ENCODE assay signal across 1 cellular context in genomic region chr9:79571309-79572031, GRCh38.
TF ChIP-seq lines count a peak whose summit lies in the region.

TSS of gene TLE4 (plus strand) at chr9:79571965. CDS start at chr9:79572791, 826 bp downstream.

TF ChIP-seq in K562, 482 proteins besides CTCF, POLR2A, EP300 and RAD21 (continued from another document and continues in another):
- TF ChIP-seq ZBTB26 (CRISPR knock-in tag; IDR thresholded peaks at IDR 0.05) (no peak), TCF7L2 (IDR thresholded peaks at IDR 0.05; ENCODE audit: low read depth, low read length) (no peak), NCOA2 (IDR thresholded peaks at IDR 0.05; ENCODE audit: partially characterized antibody in 2 of 2) (no peak), HDAC6 (IDR thresholded peaks at IDR 0.05; ENCODE audit: low read depth, low read length) (no peak), ZNF77 (CRISPR knock-in tag; IDR thresholded peaks at IDR 0.05) (no peak), RBM39 (optimal IDR thresholded peaks at IDR 0.05; ENCODE audit: low read depth, low read length) (no peak), HCFC1 (IDR thresholded peaks at IDR 0.05; ENCODE audit: low read depth, low read length) (peak; percentile 86), POLR2G (IDR thresholded peaks at IDR 0.05; ENCODE audit: low read depth, low read length) (peak; percentile 68), NFIC (IDR thresholded peaks at IDR 0.05) (no peak), ZNF143 (CRISPR knock-in tag; IDR thresholded peaks at IDR 0.05) (peak; percentile 85), DMBX1 (CRISPR knock-in tag; IDR thresholded peaks at IDR 0.05; ENCODE audit: borderline replicate concordance) (no peak), ZNF717 (CRISPR knock-in tag; IDR thresholded peaks at IDR 0.05) (no peak), PHF21A (IDR thresholded peaks at IDR 0.05; ENCODE audit: borderline replicate concordance, low read depth) (no peak), TFE3 (CRISPR knock-in tag; IDR thresholded peaks at IDR 0.05) (no peak), CUX1 (CRISPR knock-in tag; IDR thresholded peaks at IDR 0.05) (no peak), LEF1 (IDR thresholded peaks at IDR 0.05) (no peak), ZNF121 (CRISPR knock-in tag; conservative IDR thresholded peaks at IDR 0.05) (no peak), SIN3A (IDR thresholded peaks at IDR 0.05; ENCODE audit: borderline replicate concordance in 2 of 2, control insufficient read depth in 1 of 2, low read depth in 2 of 2, low read length in 2 of 2) (no peak), ASH1L (IDR thresholded peaks at IDR 0.05; ENCODE audit: borderline replicate concordance, low read depth, partially characterized antibody) (no peak), STAT5A (IDR thresholded peaks at IDR 0.05; ENCODE audit: borderline replicate concordance, low read length) (no peak), CTCFL (IDR thresholded peaks at IDR 0.05; ENCODE audit: borderline replicate concordance, insufficient read depth, low read depth, low read length, poor library complexity, severe bottlenecking) (no peak), ZNF134 (CRISPR knock-in tag; conservative IDR thresholded peaks at IDR 0.05) (no peak), CREB1 (IDR thresholded peaks at IDR 0.05) (peak; percentile 57; the same call in 1 of the 2 replicates), CREB1 (CRISPR knock-in tag; IDR thresholded peaks at IDR 0.05) (peak; percentile 67), TGIF2 (CRISPR knock-in tag; IDR thresholded peaks at IDR 0.05) (no peak), HLTF (IDR thresholded peaks at IDR 0.05) (no peak), NFYB (IDR thresholded peaks at IDR 0.05; ENCODE audit: extremely low read depth, insufficient read length) (peak; percentile 76), ZNF518B (CRISPR knock-in tag; IDR thresholded peaks at IDR 0.05) (no peak), CBX2 (IDR thresholded peaks at IDR 0.05; ENCODE audit: insufficient read depth, low read length, poor library complexity, severe bottlenecking) (no peak), SLC30A9 (CRISPR knock-in tag; IDR thresholded peaks at IDR 0.05) (no peak), ZKSCAN1 (IDR thresholded peaks at IDR 0.05; ENCODE audit: low read depth, low read length) (no peak), CBX5 (IDR thresholded peaks at IDR 0.05; ENCODE audit: borderline replicate concordance, low read depth) (no peak), POLR2AphosphoS5 (IDR thresholded peaks at IDR 0.05; ENCODE audit: control insufficient read depth, insufficient read depth, low read depth, low read length) (peak; percentile 74; the same call in 1 of the 2 replicates), ID3 (CRISPR knock-in tag; IDR thresholded peaks at IDR 0.05) (no peak), ID3 (tag; IDR thresholded peaks at IDR 0.05) (no peak), TEAD4 (IDR thresholded peaks at IDR 0.05; ENCODE audit: low read length) (no peak), TEAD4 (CRISPR knock-in tag; IDR thresholded peaks at IDR 0.05; ENCODE audit: borderline replicate concordance) (no peak), CCNT2 (IDR thresholded peaks at IDR 0.05; ENCODE audit: borderline replicate concordance, extremely low read depth, insufficient read length, low read depth, low read length) (no peak), SMAD3 (CRISPR knock-in tag; conservative IDR thresholded peaks at IDR 0.05) (no peak), TRIM24 (IDR thresholded peaks at IDR 0.05) (no peak)
- TF ChIP-seq, protein P1, sequence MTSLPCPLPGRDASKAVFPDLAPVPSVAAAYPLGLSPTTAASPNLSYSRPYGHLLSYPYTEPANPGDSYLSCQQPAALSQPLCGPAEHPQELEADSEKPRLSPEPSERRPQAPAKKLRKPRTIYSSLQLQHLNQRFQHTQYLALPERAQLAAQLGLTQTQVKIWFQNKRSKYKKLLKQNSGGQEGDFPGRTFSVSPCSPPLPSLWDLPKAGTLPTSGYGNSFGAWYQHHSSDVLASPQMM (CRISPR knock-in tag; IDR thresholded peaks at IDR 0.05) = no peak
- TF ChIP-seq, protein P2, sequence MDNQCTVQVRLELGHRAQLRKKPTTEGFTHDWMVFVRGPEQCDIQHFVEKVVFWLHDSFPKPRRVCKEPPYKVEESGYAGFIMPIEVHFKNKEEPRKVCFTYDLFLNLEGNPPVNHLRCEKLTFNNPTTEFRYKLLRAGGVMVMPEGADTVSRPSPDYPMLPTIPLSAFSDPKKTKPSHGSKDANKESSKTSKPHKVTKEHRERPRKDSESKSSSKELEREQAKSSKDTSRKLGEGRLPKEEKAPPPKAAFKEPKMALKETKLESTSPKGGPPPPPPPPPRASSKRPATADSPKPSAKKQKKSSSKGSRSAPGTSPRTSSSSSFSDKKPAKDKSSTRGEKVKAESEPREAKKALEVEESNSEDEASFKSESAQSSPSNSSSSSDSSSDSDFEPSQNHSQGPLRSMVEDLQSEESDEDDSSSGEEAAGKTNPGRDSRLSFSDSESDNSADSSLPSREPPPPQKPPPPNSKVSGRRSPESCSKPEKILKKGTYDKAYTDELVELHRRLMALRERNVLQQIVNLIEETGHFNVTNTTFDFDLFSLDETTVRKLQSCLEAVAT (IDR thresholded peaks at IDR 0.05) = no peak
- TF ChIP-seq, protein P3, sequence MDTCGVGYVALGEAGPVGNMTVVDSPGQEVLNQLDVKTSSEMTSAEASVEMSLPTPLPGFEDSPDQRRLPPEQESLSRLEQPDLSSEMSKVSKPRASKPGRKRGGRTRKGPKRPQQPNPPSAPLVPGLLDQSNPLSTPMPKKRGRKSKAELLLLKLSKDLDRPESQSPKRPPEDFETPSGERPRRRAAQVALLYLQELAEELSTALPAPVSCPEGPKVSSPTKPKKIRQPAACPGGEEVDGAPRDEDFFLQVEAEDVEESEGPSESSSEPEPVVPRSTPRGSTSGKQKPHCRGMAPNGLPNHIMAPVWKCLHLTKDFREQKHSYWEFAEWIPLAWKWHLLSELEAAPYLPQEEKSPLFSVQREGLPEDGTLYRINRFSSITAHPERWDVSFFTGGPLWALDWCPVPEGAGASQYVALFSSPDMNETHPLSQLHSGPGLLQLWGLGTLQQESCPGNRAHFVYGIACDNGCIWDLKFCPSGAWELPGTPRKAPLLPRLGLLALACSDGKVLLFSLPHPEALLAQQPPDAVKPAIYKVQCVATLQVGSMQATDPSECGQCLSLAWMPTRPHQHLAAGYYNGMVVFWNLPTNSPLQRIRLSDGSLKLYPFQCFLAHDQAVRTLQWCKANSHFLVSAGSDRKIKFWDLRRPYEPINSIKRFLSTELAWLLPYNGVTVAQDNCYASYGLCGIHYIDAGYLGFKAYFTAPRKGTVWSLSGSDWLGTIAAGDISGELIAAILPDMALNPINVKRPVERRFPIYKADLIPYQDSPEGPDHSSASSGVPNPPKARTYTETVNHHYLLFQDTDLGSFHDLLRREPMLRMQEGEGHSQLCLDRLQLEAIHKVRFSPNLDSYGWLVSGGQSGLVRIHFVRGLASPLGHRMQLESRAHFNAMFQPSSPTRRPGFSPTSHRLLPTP (IDR thresholded peaks at IDR 0.05; ENCODE audit: borderline replicate concordance, extremely low read depth, insufficient read length) = no peak
